ENCODE assay signal across 27 cellular contexts in genomic region chr11:10487002-10487647, GRCh38. TPM values are rescaled to one million over a fixed set of nuclear protein-coding genes. Genes with fewer than 3 reads are reported as not detected.
A peak's percentile ranks its signal among the peaks of the same experiment; 100 is the strongest.
DNase-seq lines count a peak whose midpoint lies in the region; ATAC-seq and TF ChIP-seq lines count a peak whose summit lies in the region.
"Had no signal": no experiment of that assay in that cellular context is flagged by ENCODE, and none has a peak within 500 bp of the region (broad histone marks: within the 10 kb centered on the region; RNA-seq: fewer than 3 reads in every experiment).

No MANE protein-coding gene starts in this region.

- peaks cover 10 to 18% (median 15%) of the 10 kb centered on the region in 3 donors for H3K4me1 Mint-ChIP-seq in CD8-positive, alpha-beta memory T cell
- peaks cover 27% of the 10 kb centered on the region for H3K4me1 Mint-ChIP-seq in osteocyte (ENCODE audit: unreplicated experiment)

- no peak for DNase-seq in CD8-positive, alpha-beta memory T cell
- DNase-seq in HCT116 (ENCODE audit: low read depth, low spot score) = no peak
- no peak for DNase-seq in mammary epithelial cell
- DNase-seq in osteocyte (ENCODE audit: extremely low spot score, unreplicated experiment) = peak; percentile 65
- no peak for DNase-seq in dedifferentiated amniotic fluid mesenchymal stem cell (ENCODE audit: extremely low spot score)
- DNase-seq in SKM-1 treated with dmso at 0.1 percent for 144 hours (lab: John Stamatoyannopoulos, UW; ENCODE audit: unreplicated experiment) = no peak
- DNase-seq: activated effector memory CD4-positive, alpha-beta T cell treated with Interleukin-2 at 50 U/mL for 16 hours; cerebellar nuclear complex; erythroblast; foreskin fibroblast; left colon; midbrain; NCI-H1105; NCI-H2107; NCI-H446 treated with DMSO at 0.1 percent for 48 hours; stimulated activated CD4-positive, alpha-beta T cell treated with anti-CD3 and anti-CD28 coated beads, Interleukin-12 subunit alpha, Interleukin-12 subunit beta, amount 100 ng/mL, for 4 hours; stimulated activated CD4-positive, alpha-beta T cell treated with anti-CD3 and anti-CD28 coated beads, Interleukin-4, amount 100 ng/mL, for 4 hours; stimulated activated naive CD8-positive, alpha-beta T cell treated with anti-CD3 and anti-CD28 coated beads, Interleukin-15, Interleukin-2, amounts not matched to agents 100 U/mL and 50 U/mL, for 24 hours; T1000; transverse colon had no signal

- TF ChIP-seq CTCF in HCT116 (IDR thresholded peaks at IDR 0.05 in 2 of 3, conservative IDR thresholded peaks at IDR 0.05 in 1 of 3; ENCODE audit: borderline replicate concordance in 1 of 3, insufficient read depth in 1 of 3, low read depth in 2 of 3, low read length in 2 of 3) (no peak), mammary epithelial cell (conservative IDR thresholded peaks at IDR 0.05 in 1 of 2, IDR thresholded peaks at IDR 0.05 in 1 of 2; ENCODE audit: extremely low read depth in 1 of 2, insufficient read depth in 1 of 2, low read depth in 1 of 2, low read length in 2 of 2) (no peak), osteocyte (IDR thresholded peaks at IDR 0.05) (no peak), gastroesophageal sphincter (IDR thresholded peaks at IDR 0.05) (no peak)

- H3K9me3 ChIP-seq in CD8-positive, alpha-beta memory T cell (ENCODE audit: low read length) = no peaks in the 10 kb centered on the region
- H3K9me3 ChIP-seq in HCT116 (ENCODE audit: control insufficient read depth in 1 of 2, insufficient read depth in 1 of 2, low read depth in 1 of 2, low read length in 2 of 2) (no peaks in the 10 kb centered on the region), mammary epithelial cell (replicated peaks; ENCODE audit: insufficient read depth, low read length) (no peaks in the 10 kb centered on the region), gastroesophageal sphincter (no peaks in the 10 kb centered on the region)
- H3K9me3 ChIP-seq: right lobe of liver, transverse colon had no signal

- peak overlapping the region; percentile 6; the same call in 1 of the 2 replicates for H3K9ac ChIP-seq in HCT116 (ENCODE audit: low read length)
- H3K9ac ChIP-seq in mammary epithelial cell (ENCODE audit: insufficient read depth, low read length) = no peak overlapping the region
- H3K9ac ChIP-seq: parathyroid adenoma had no signal

- ATAC-seq in HCT116 (no peak), HG02973 (IDR thresholded peaks at IDR 0.05; ENCODE audit: unreplicated experiment) (no peak), gastroesophageal sphincter (no peak)
- ATAC-seq: left colon; right lobe of liver; Right ventricle myocardium inferior; stimulated activated naive CD8-positive, alpha-beta T cell treated with anti-CD3 and anti-CD28 coated beads, Interleukin-15, Interleukin-2, amounts not matched to agents 100 U/mL and 50 U/mL, for 24 hours had no signal

- WGBS in mammary epithelial cell (ENCODE audit: low coverage, missing lambda C conversion rate) = 98% methylated on average over 15 of the region's 16 CpGs
- 83 to 91% methylated on average over 6 to 9 of the region's 16 CpGs for whole genome bisulfite sequencing in gastroesophageal sphincter (ENCODE audit: low coverage in 1 of 2), 2 donors

- CTCF ChIA-PET in CD8-positive, alpha-beta memory T cell (lab: Charles Lee) = interaction anchor here (1.0 kb wide), 1 partner anchor 81 kb away, joined by 3 read pairs; no protein-coding TSS in a partner anchor
- CTCF ChIA-PET in HCT116 (lab: Charles Lee) (no interaction called here), mammary epithelial cell (lab: Charles Lee; ENCODE audit: low non-redundant PET) (no interaction called here)

- BruUV-seq in HCT116 (replicated peaks; lab: Mats Ljungman, UMichigan) = no TSS peak
- no TSS peak for BruUV-seq in mammary epithelial cell (replicated peaks; lab: Mats Ljungman, UMichigan)

- no peak for TF ChIP-seq EP300 in gastroesophageal sphincter (IDR thresholded peaks at IDR 0.05)

- H2AFZ ChIP-seq in HCT116 (ENCODE audit: low read depth, low read length, poor library complexity, severe bottlenecking) = no peak overlapping the region
- H2AFZ ChIP-seq in mammary epithelial cell (ENCODE audit: low read depth, low read length) = no peak overlapping the region
- H2AFZ ChIP-seq: parathyroid adenoma had no signal

- RAD21 ChIA-PET in HCT116 (lab: Charles Lee; ENCODE audit: low non-redundant PET in 1 of 2, low total read pairs in 2 of 2, uncharacterized antibody in 2 of 2, unreplicated experiment in 2 of 2) = no interaction called here

- H4K20me1 ChIP-seq in HCT116 (ENCODE audit: insufficient read depth) = no peaks in the 10 kb centered on the region
- H4K20me1 ChIP-seq in mammary epithelial cell (ENCODE audit: insufficient read depth, low read length) = no peaks in the 10 kb centered on the region

- H3K9me2 ChIP-seq in HCT116 (ENCODE audit: insufficient read depth) = no peaks in the 10 kb centered on the region

- H3K9me3 Mint-ChIP-seq in CD8-positive, alpha-beta memory T cell = no peaks in the 10 kb centered on the region
- H3K9me3 Mint-ChIP-seq in osteocyte (ENCODE audit: unreplicated experiment) = no peaks in the 10 kb centered on the region
- H3K9me3 Mint-ChIP-seq: CD4-positive, alpha-beta T cell; nephron had no signal

- in situ Hi-C loops in mammary epithelial cell (cut with MboI; ENCODE audit: low sequenced_read_pairs in 2 of 2) = no loop called here

- H3K4me2 ChIP-seq in HCT116 (ENCODE audit: low read length) = peak overlapping the region; percentile 73
- H3K4me2 ChIP-seq in mammary epithelial cell (ENCODE audit: insufficient read depth, low read depth, low read length) = no peak overlapping the region

- H3K4me1 ChIP-seq in CD8-positive, alpha-beta memory T cell (ENCODE audit: insufficient read depth, low read length) = no peaks in the 10 kb centered on the region
- H3K4me1 ChIP-seq in HCT116 (ENCODE audit: control insufficient read depth in 1 of 2, insufficient read depth in 2 of 2, low read length in 2 of 2) (peaks cover 48 to 65% of the 10 kb centered on the region in 2 experiments), mammary epithelial cell (ENCODE audit: insufficient read depth, low read length) (peaks cover 38% of the 10 kb centered on the region), gastroesophageal sphincter (peaks cover 0 to 19% (median 7%) of the 10 kb centered on the region in 3 donors)

- TF ChIP-seq POLR2A in HCT116 (IDR thresholded peaks at IDR 0.05; ENCODE audit: borderline replicate concordance, extremely low read depth, insufficient read depth, insufficient read length) = no peak
- no peak for TF ChIP-seq POLR2A in gastroesophageal sphincter (IDR thresholded peaks at IDR 0.05)

- peaks cover 24% of the 10 kb centered on the region for H3K79me2 ChIP-seq in HCT116 (ENCODE audit: insufficient read depth, low read length)
- no peaks in the 10 kb centered on the region for H3K79me2 ChIP-seq in mammary epithelial cell (ENCODE audit: insufficient read depth, low read length)
- H3K79me2 ChIP-seq: parathyroid adenoma had no signal

- peak overlapping the region in 5 of 8 donors; percentile 16 to 64 (median 55) for H3K27ac Mint-ChIP-seq in CD8-positive, alpha-beta memory T cell
- no peak overlapping the region for H3K27ac Mint-ChIP-seq in osteocyte (ENCODE audit: unreplicated experiment)
- H3K27ac Mint-ChIP-seq: nephron had no signal

- no peaks in the 10 kb centered on the region for H3K27me3 ChIP-seq in CD8-positive, alpha-beta memory T cell (ENCODE audit: insufficient read depth, low read length, poor library complexity, severe bottlenecking)
- H3K27me3 ChIP-seq in HCT116 (ENCODE audit: insufficient read depth, low read length) (no peaks in the 10 kb centered on the region), mammary epithelial cell (ENCODE audit: insufficient read depth, low read length) (no peaks in the 10 kb centered on the region), gastroesophageal sphincter (no peaks in the 10 kb centered on the region)
- H3K27me3 ChIP-seq: right lobe of liver, transverse colon had no signal

- H3K4me3 ChIP-seq in CD8-positive, alpha-beta memory T cell (ENCODE audit: low read length) = no peak overlapping the region
- H3K4me3 ChIP-seq in HCT116 (replicated peaks in 1 of 2; ENCODE audit: low read depth in 1 of 2, low read length in 2 of 2) (no peak overlapping the region), mammary epithelial cell (replicated peaks in 1 of 3; ENCODE audit: insufficient read depth in 1 of 3, low read depth in 2 of 3, low read length in 3 of 3) (no peak overlapping the region), gastroesophageal sphincter (no peak overlapping the region)
- H3K4me3 ChIP-seq: right lobe of liver, transverse colon had no signal

- H3K36me3 Mint-ChIP-seq in CD8-positive, alpha-beta memory T cell = peaks cover 4 to 85% (median 20%) of the 10 kb centered on the region in 3 donors
- H3K36me3 Mint-ChIP-seq in osteocyte (ENCODE audit: unreplicated experiment) = no peaks in the 10 kb centered on the region

- TF ChIP-seq RAD21 in HCT116 (IDR thresholded peaks at IDR 0.05; ENCODE audit: low read depth) = no peak

- intact Hi-C loops in HCT116 (cut with micrococcal nuclease) (no loop called here), mammary epithelial cell (cut with micrococcal nuclease) (no loop called here)

- H3K27me3 Mint-ChIP-seq in CD8-positive, alpha-beta memory T cell = no peaks in the 10 kb centered on the region
- no peaks in the 10 kb centered on the region for H3K27me3 Mint-ChIP-seq in osteocyte (ENCODE audit: unreplicated experiment)
- H3K27me3 Mint-ChIP-seq: CD4-positive, alpha-beta T cell had no signal

- dilution Hi-C loops in mammary epithelial cell (cut with HindIII; ENCODE audit: low sequenced_read_pairs) = no loop called here

- POLR2A ChIA-PET in CD8-positive, alpha-beta memory T cell (lab: Charles Lee) = no interaction called here
- POLR2A ChIA-PET in HCT116 (lab: Charles Lee) = interaction anchor here (1.4 to 2.6 kb wide), 2 partner anchors 32 to 59 kb away, joined by 4 to 11 read pairs; partner anchors contain the start of gene AMPD3

- peaks cover 20% of the 10 kb centered on the region for H3K36me3 ChIP-seq in CD8-positive, alpha-beta memory T cell (ENCODE audit: insufficient read depth, low read length)
- H3K36me3 ChIP-seq in HCT116 (ENCODE audit: control insufficient read depth in 1 of 2, insufficient read depth in 2 of 2, low read length in 2 of 2) = peaks cover 0 to 23% of the 10 kb centered on the region in 2 experiments; a peak in 1 of 4 replicates
- H3K36me3 ChIP-seq in mammary epithelial cell (ENCODE audit: insufficient read depth, low read length) = no peaks in the 10 kb centered on the region
- H3K36me3 ChIP-seq in gastroesophageal sphincter = peaks cover 0 to 6% of the 10 kb centered on the region in 2 donors
- H3K36me3 ChIP-seq: right lobe of liver, transverse colon had no signal

- no peak overlapping the region for H3K4me3 Mint-ChIP-seq in CD8-positive, alpha-beta memory T cell
- no peak overlapping the region for H3K4me3 Mint-ChIP-seq in osteocyte (ENCODE audit: unreplicated experiment)
- H3K4me3 Mint-ChIP-seq: CD4-positive, alpha-beta T cell; nephron had no signal

- H3K27ac ChIP-seq in CD8-positive, alpha-beta memory T cell (ENCODE audit: low read depth, low read length) = no peak overlapping the region
- H3K27ac ChIP-seq in HCT116 (ENCODE audit: low read depth, low read length) (peak overlapping the region; percentile 79), mammary epithelial cell (ENCODE audit: insufficient read depth, low read depth, low read length) (peak overlapping the region; percentile 90), gastroesophageal sphincter (no peak overlapping the region)
- H3K27ac ChIP-seq: parathyroid adenoma, right lobe of liver had no signal

RNA-seq across cellular contexts. Expression of gene AMPD3, which starts 32.1 kb away (rescaled TPM):
- 10 to 100 TPM; 10.8 to 12.2 TPM for total RNA-seq in CD8-positive, alpha-beta memory T cell
- polyA plus RNA-seq in CD8-positive, alpha-beta memory T cell = 12.0 TPM
- total RNA-seq in HCT116 (2021; ENCODE audit: unreplicated experiment) (25.9 TPM), mammary epithelial cell (1 to 10 TPM; 6.7 to 8.2 TPM), osteocyte (5.3 and 6.2 TPM in 2 replicates), gastroesophageal sphincter (1 to 10 TPM; 4.3 to 7.3 (median 5.4) TPM)
- 10.8 and 12.3 TPM in 2 replicates for polyA plus RNA-seq in HCT116 (2012)
- polyA plus RNA-seq in mammary epithelial cell = 5.3 TPM
- polyA minus RNA-seq in mammary epithelial cell = 37.1 TPM

RNA-seq across cellular contexts. Expression of gene RNF141, which starts 53.9 kb away (rescaled TPM):
- total RNA-seq in CD8-positive, alpha-beta memory T cell = 10 to 100 TPM; 19.6 to 20.0 TPM
- 19.2 TPM for polyA plus RNA-seq in CD8-positive, alpha-beta memory T cell
- 133 TPM for total RNA-seq in HCT116 (2021; ENCODE audit: unreplicated experiment)
- 44.4 and 49.4 TPM in 2 replicates for polyA plus RNA-seq in HCT116 (2012)
- 10 to 100 TPM; 45.7 to 58.2 TPM for total RNA-seq in mammary epithelial cell
- 16.2 TPM for polyA plus RNA-seq in mammary epithelial cell
- 9.1 TPM for polyA minus RNA-seq in mammary epithelial cell
- 28.7 and 30.0 TPM in 2 replicates for total RNA-seq in osteocyte
- total RNA-seq in gastroesophageal sphincter = 10 to 100 TPM; 28.4 to 44.8 (median 38.1) TPM

Comparison
In these comparisons a context has a peak if more than half of its experiments do, and no peak if none do; other contexts are left out.
1. H3K27ac ChIP-seq: peak in HCT116 (single experiment) and mammary epithelial cell (single experiment); none in CD8-positive, alpha-beta memory T cell (single experiment) and gastroesophageal sphincter (0 of 4).